In genomic region chr10:132179551-132180392, GRCh38 we compare ENCODE assay signal across 15 cellular contexts. TPM values are rescaled to one million over a fixed set of nuclear protein-coding genes. Genes with fewer than 3 reads are reported as not detected.
A peak's percentile ranks its signal among the peaks of the same experiment; 100 is the strongest.
DNase-seq lines count a peak whose midpoint lies in the region; ATAC-seq, FAIRE-seq and TF ChIP-seq lines count a peak whose summit lies in the region.
"Had no signal": no experiment of that assay in that cellular context is flagged by ENCODE, and none has a peak within 500 bp of the region (broad histone marks: within the 10 kb centered on the region; RNA-seq: fewer than 3 reads in every experiment).

No MANE protein-coding gene starts in this region.

- FAIRE-seq in A549 (lab: Jason Lieb, UNC): no peak
- FAIRE-seq: A204.1, GM12878, GM18507 had no signal

- H3K4me1 ChIP-seq in A549: peaks cover 44% of the 10 kb centered on the region
- no peaks in the 10 kb centered on the region for H3K4me1 ChIP-seq in IMR-90 (ENCODE audit: control insufficient read depth, insufficient read depth, low read length)
- H3K4me1 ChIP-seq: Caco-2 had no signal

- H2BK5ac ChIP-seq in IMR-90 (ENCODE audit: low read depth, low read length, poor library complexity, severe bottlenecking): no peak overlapping the region

- H4K5ac ChIP-seq in IMR-90 (ENCODE audit: low read depth, low read length): no peak overlapping the region

- peaks cover 18% of the 10 kb centered on the region for H3K27me3 Mint-ChIP-seq in glutamatergic neuron (ENCODE audit: unreplicated experiment)

- H3K9me3 ChIP-seq in A549: no peaks in the 10 kb centered on the region
- no peaks in the 10 kb centered on the region for H3K9me3 ChIP-seq in IMR-90 (ENCODE audit: control insufficient read depth, insufficient read depth, low read length)

- no peaks in the 10 kb centered on the region for H3K36me3 ChIP-seq in IMR-90 (ENCODE audit: control insufficient read depth, insufficient read depth, low read length)

- no peak overlapping the region for H3K9ac ChIP-seq in IMR-90 (ENCODE audit: low read depth, low read length)

- H3K27me3 ChIP-seq in IMR-90 (ENCODE audit: control insufficient read depth, insufficient read depth, low read length): peaks cover 38% of the 10 kb centered on the region

- peaks cover 25% of the 10 kb centered on the region for H3K4me1 Mint-ChIP-seq in glutamatergic neuron (ENCODE audit: low read depth, unreplicated experiment)

- TF ChIP-seq POLR2A in A549 (IDR thresholded peaks at IDR 0.05; ENCODE audit: low read length) (no peak), IMR-90 (IDR thresholded peaks at IDR 0.05; ENCODE audit: low read depth, low read length) (no peak)

- dilution Hi-C loops in IMR-90 (cut with HindIII; ENCODE audit: low sequenced_read_pairs, unreplicated experiment): no loop called here

- TF ChIP-seq RAD21 in A549 (conservative IDR thresholded peaks at IDR 0.05 in 1 of 2, IDR thresholded peaks at IDR 0.05 in 1 of 2) (no peak), IMR-90 (IDR thresholded peaks at IDR 0.05; ENCODE audit: low read length) (no peak)

- H2AK5ac ChIP-seq in IMR-90 (ENCODE audit: low read depth, low read length): no peak overlapping the region

- H3K4ac ChIP-seq in IMR-90 (ENCODE audit: low read depth, low read length): no peak overlapping the region

- POLR2A ChIA-PET in A549 (lab: Yijun Ruan, JAX): interaction anchor here (0.7 kb wide), 1 partner anchor 178 kb away, joined by 3 read pairs; no protein-coding TSS in a partner anchor
- POLR2A ChIA-PET in IMR-90 (lab: Charles Lee; ENCODE audit: unreplicated experiment): no interaction called here

- intact Hi-C loops in IMR-90 (cut with micrococcal nuclease): no loop called here
- intact Hi-C loops in posterior vena cava (cut with DNase I): no loop called here

- H3K23ac ChIP-seq in IMR-90 (ENCODE audit: low read depth, low read length): no peak overlapping the region

- no peak overlapping the region for H3K4me3 Mint-ChIP-seq in glutamatergic neuron (ENCODE audit: unreplicated experiment)
- H3K4me3 Mint-ChIP-seq: CD8-positive, alpha-beta memory T cell; GM23338 had no signal

- WGBS in A549 (ENCODE audit: missing lambda C conversion rate): 63% methylated on average over 13 of the region's 16 CpGs
- WGBS in IMR-90 (ENCODE audit: extremely low coverage in 2 of 2, insufficient read length in 1 of 2), 2 experiments: 58% methylated on average over 6 of the region's 16 CpGs; no CpG with 5 or more reads in 1 of the 2 experiments

- H3K14ac ChIP-seq in IMR-90 (replicated peaks; ENCODE audit: low read depth, low read length): no peak overlapping the region

- ATAC-seq in A549: peak; percentile 72 to 83
- ATAC-seq in IMR-90 (ENCODE audit: low read depth): no peak
- ATAC-seq: GM12878, GM23338 had no signal

- CTCF ChIA-PET in A549 (lab: Yijun Ruan, JAX) (interaction anchor here (0.8 to 2.0 kb wide), 2 partner anchors 28 to 157 kb away, joined by 3 to 5 read pairs; no protein-coding TSS in a partner anchor), IMR-90 (lab: Yijun Ruan, JAX) (no interaction called here)

- H2BK120ac ChIP-seq in IMR-90 (ENCODE audit: low read depth, low read length): no peak overlapping the region

- H4K8ac ChIP-seq in IMR-90 (ENCODE audit: low read depth in 2 of 2, low read length in 2 of 2): no peak overlapping the region

- H3K27ac ChIP-seq in A549: peak overlapping the region; percentile 34 to 76; a peak in 5 of 6 replicates
- no peak overlapping the region for H3K27ac ChIP-seq in IMR-90 (ENCODE audit: insufficient read depth, low read length)

- H3K4me2 ChIP-seq in A549: peak overlapping the region; percentile 38
- H3K4me2 ChIP-seq in IMR-90 (ENCODE audit: low read depth, low read length): no peak overlapping the region
- H3K4me2 ChIP-seq: GM23338 had no signal

- H4K20me1 ChIP-seq in IMR-90 (ENCODE audit: insufficient read depth, low read length): no peaks in the 10 kb centered on the region; the same call in 1 of the 2 replicates

- no peak for TF ChIP-seq CTCF in A549 (IDR thresholded peaks at IDR 0.05)
- TF ChIP-seq CTCF in IMR-90 (conservative IDR thresholded peaks at IDR 0.05; ENCODE audit: low read depth, low read length): no peak
- no peak for TF ChIP-seq CTCF in glutamatergic neuron (IDR thresholded peaks at IDR 0.05; ENCODE audit: partially characterized antibody, unreplicated experiment)

- H2BK15ac ChIP-seq in IMR-90 (ENCODE audit: low read depth, low read length): no peak overlapping the region

- H3K9me1 ChIP-seq in IMR-90 (ENCODE audit: insufficient read depth, low read length): no peaks in the 10 kb centered on the region

- TF ChIP-seq EP300 in A549 (IDR thresholded peaks at IDR 0.05): no peak

- in situ Hi-C loops in IMR-90 (cut with MboI; ENCODE audit: low sequenced_read_pairs): no loop called here

- H3K27ac Mint-ChIP-seq in glutamatergic neuron (ENCODE audit: unreplicated experiment): no peak overlapping the region
- H3K27ac Mint-ChIP-seq: CD8-positive, alpha-beta memory T cell; GM23338 had no signal

- H3K56ac ChIP-seq in IMR-90 (ENCODE audit: extremely low read depth, insufficient read depth, low read length): no peak overlapping the region

- H3K4me3 ChIP-seq in A549 (no peak overlapping the region), IMR-90 (ENCODE audit: insufficient read depth, low read depth, low read length) (no peak overlapping the region)
- H3K4me3 ChIP-seq: GM12878, GM23338 had no signal

- no peak overlapping the region for H2AK9ac ChIP-seq in IMR-90 (replicated peaks; ENCODE audit: low read depth, low read length, poor library complexity)

- DNase-seq in A549 (ENCODE audit: low read depth in 1 of 2, low spot score in 1 of 2): peak in 1 of 2 experiments; percentile 65
- no peak for DNase-seq in IMR-90
- DNase-seq in glutamatergic neuron: peak; percentile 8
- peak; percentile 59 for DNase-seq in posterior vena cava (ENCODE audit: low spot score)
- no peak for DNase-seq in NCI-H774 (lab: John Stamatoyannopoulos, UW)
- DNase-seq in stimulated activated CD4-positive, alpha-beta T cell treated with anti-CD3 and anti-CD28 coated beads, Interleukin-4, amount 100 ng/mL, for 24 hours: no peak
- DNase-seq in NAMALWA (ENCODE audit: low spot score): no peak
- DNase-seq: Caco-2; CD8-positive, alpha-beta memory T cell; DMS79 had no signal

- peak overlapping the region; percentile 16 for H2AFZ ChIP-seq in IMR-90 (replicated peaks; ENCODE audit: low read length, poor library complexity)
- H2AFZ ChIP-seq: GM23338 had no signal

- H3K18ac ChIP-seq in IMR-90 (ENCODE audit: low read depth, low read length): no peak overlapping the region

- no TSS peak for BruUV-seq in IMR-90 (replicated peaks; lab: Mats Ljungman, UMichigan)

- no peak overlapping the region for H4K91ac ChIP-seq in IMR-90 (ENCODE audit: insufficient read depth, low read depth, low read length)

- H3K9me3 Mint-ChIP-seq in glutamatergic neuron (ENCODE audit: unreplicated experiment): peaks cover 9% of the 10 kb centered on the region
- H3K9me3 Mint-ChIP-seq: CD8-positive, alpha-beta memory T cell had no signal

- no peaks in the 10 kb centered on the region for H3K36me3 Mint-ChIP-seq in glutamatergic neuron (ENCODE audit: unreplicated experiment)
- H3K36me3 Mint-ChIP-seq: CD8-positive, alpha-beta memory T cell had no signal

- H2BK20ac ChIP-seq in IMR-90 (ENCODE audit: low read depth, low read length): no peak overlapping the region

- no peaks in the 10 kb centered on the region for H3K79me1 ChIP-seq in IMR-90 (ENCODE audit: low read depth in 1 of 2, low read length in 2 of 2)

TF ChIP-seq in A549, 52 proteins besides CTCF, POLR2A, EP300 and RAD21 (continues in another document):
- TF ChIP-seq HMGXB4 (CRISPR knock-in tag; IDR thresholded peaks at IDR 0.05; ENCODE audit: borderline replicate concordance): no peak
- no peak for TF ChIP-seq ESRRA (IDR thresholded peaks at IDR 0.05; ENCODE audit: borderline replicate concordance, low read length)

TF ChIP-seq in IMR-90, 13 proteins besides CTCF, POLR2A, EP300 and RAD21:
- TF ChIP-seq MAZ (IDR thresholded peaks at IDR 0.05; ENCODE audit: borderline replicate concordance, low read depth, low read length): no peak
- no peak for TF ChIP-seq MXI1 (IDR thresholded peaks at IDR 0.05; ENCODE audit: borderline replicate concordance, low read depth, low read length)
- no peak for TF ChIP-seq CEBPB (IDR thresholded peaks at IDR 0.05; ENCODE audit: low read depth, low read length)
- TF ChIP-seq ELK1 (IDR thresholded peaks at IDR 0.05; ENCODE audit: borderline replicate concordance, low read depth, low read length): no peak
- no peak for TF ChIP-seq NFE2L2 (IDR thresholded peaks at IDR 0.05; ENCODE audit: low read depth, low read length)
- TF ChIP-seq SMC3 (IDR thresholded peaks at IDR 0.05; ENCODE audit: low read depth, low read length): no peak
- TF ChIP-seq USF2 (IDR thresholded peaks at IDR 0.05; ENCODE audit: low read depth, low read length): no peak
- no peak for TF ChIP-seq CHD1 (IDR thresholded peaks at IDR 0.05; ENCODE audit: low read depth, low read length)

RNA-seq across cellular contexts. Expression of gene DPYSL4, which starts 7.0 kb away (rescaled TPM):
- polyA plus RNA-seq in A549 (2011; rRNA removed): 2.9 and 3.9 TPM in 2 replicates
- 8.2 and 10.2 TPM in 2 replicates for polyA plus RNA-seq in A549 (2012; cell fraction: cytosol; rRNA removed)
- polyA plus RNA-seq in A549 (2012; cell fraction: nucleus; rRNA removed): 29.3 and 36.3 TPM in 2 replicates
- polyA plus RNA-seq in A549 (2017; fragmentation: RNase III; extraction: RNeasy Plus Mini Kit Qiagen cat#74134 plus additional on column Dnase treatment): 13.5 to 14.1 TPM (median 14.0 TPM) in 3 replicates
- 2.6 and 5.1 TPM in 2 replicates for polyA minus RNA-seq in A549 (2011; rRNA and poly(A)+ RNA removed)
- 7.2 and 8.1 TPM in 2 replicates for total RNA-seq in IMR-90 (2012; rRNA removed)
- polyA plus RNA-seq in IMR-90 (2012; rRNA removed): 30.5 and 33.7 TPM in 2 replicates
- polyA plus RNA-seq in IMR-90 (2012; cell fraction: cytosol; rRNA removed): 21.2 and 32.9 TPM in 2 replicates
- polyA plus RNA-seq in IMR-90 (2012; cell fraction: nucleus; rRNA removed; ENCODE audit: low replicate concordance): 68.7 and 195 TPM in 2 replicates
- 402 TPM for total RNA-seq in glutamatergic neuron (ENCODE audit: unreplicated experiment)
- 1 to 10 TPM; 1.4 to 2.1 TPM for total RNA-seq in posterior vena cava
- total RNA-seq: Caco-2, HT-29 had no signal
- polyA plus RNA-seq: CD8-positive, alpha-beta memory T cell had no signal

Comparison
In these comparisons a context has a peak if more than half of its experiments do, and no peak if none do; other contexts are left out.
1. DNase-seq: peak in glutamatergic neuron (single experiment) and posterior vena cava (single experiment); none in IMR-90 (single experiment), NCI-H774 (single experiment), stimulated activated CD4-positive, alpha-beta T cell treated with anti-CD3 and anti-CD28 coated beads, Interleukin-4, amount 100 ng/mL, for 24 hours (single experiment) and NAMALWA (single experiment).
2. RNA of gene DPYSL4, which starts 7.0 kb away (total RNA-seq): 402 TPM in glutamatergic neuron (single experiment); 7.2 to 8.1 TPM in IMR-90 and 1.4 to 2.1 TPM in posterior vena cava; every median in the first group is over 10 times any median in the second.